Comparison of ENCODE assay signal across 8 cellular contexts in genomic region chr16:67183284-67183626, GRCh38. TPM values are rescaled to one million over a fixed set of nuclear protein-coding genes. Genes with fewer than 3 reads are reported as not detected.
DNase-seq lines count a peak whose midpoint lies in the region; ATAC-seq, FAIRE-seq and TF ChIP-seq lines count a peak whose summit lies in the region.

No MANE protein-coding gene starts in this region.

- H2BK120ac ChIP-seq in mesendoderm (ENCODE audit: low read depth, low read length), result no peak overlapping the region

- H3K27me3 ChIP-seq in heart right ventricle (peaks cover 0 to 3% (median 0%) of the 10 kb centered on the region in 7 donors), bronchial epithelial cell (ENCODE audit: control insufficient read depth, insufficient read depth, low read length) (no peaks in the 10 kb centered on the region), mesendoderm (ENCODE audit: insufficient read depth, low read length, poor library complexity) (no peaks in the 10 kb centered on the region)

- H3K23ac ChIP-seq in mesendoderm (ENCODE audit: low read length), result no peak overlapping the region

- ATAC-seq in heart right ventricle (no peak), left cardiac atrium (no peak), GM21717 (IDR thresholded peaks at IDR 0.05; ENCODE audit: unreplicated experiment) (no peak)
- ATAC-seq in activated CD8-positive, alpha-beta T cell treated with anti-CD3 and anti-CD28 coated beads for 36 hours, result no peak

- H3K18ac ChIP-seq in mesendoderm (ENCODE audit: low read length), result no peak overlapping the region

- H4K5ac ChIP-seq in mesendoderm (ENCODE audit: low read length), result no peak overlapping the region

- no peak for DNase-seq in heart right ventricle
- no peak for DNase-seq in left cardiac atrium
- no peak for DNase-seq in bronchial epithelial cell (ENCODE audit: low read depth)
- no peak for DNase-seq in mesendoderm
- DNase-seq in activated CD8-positive, alpha-beta T cell treated with anti-CD3 and anti-CD28 coated beads for 36 hours, result no peak
- DNase-seq in NOMO-1 treated with dmso at 0.1 percent for 144 hours (lab: John Stamatoyannopoulos, UW; ENCODE audit: unreplicated experiment), result no peak
- DNase-seq in NCI-H69 (lab: John Stamatoyannopoulos, UW), result no peak

- intact Hi-C loops in heart right ventricle (cut with DNase I), result loop anchor here in 7 of 10 donors (2.0 to 10.0 kb wide), 4 partner anchors 22 to 228 kb away; partner anchors contain the start of genes FHOD1 (in 1 of the 7) and SLC9A5 (in 1 of the 7)
- intact Hi-C loops in left cardiac atrium (cut with DNase I), result loop anchor here (10.0 kb wide), 2 partner anchors 208 to 288 kb away; no protein-coding TSS in a partner anchor
- intact Hi-C loops in activated CD8-positive, alpha-beta T cell treated with anti-CD3 and anti-CD28 coated beads for 36 hours (cut with micrococcal nuclease), result loop anchor here (10.0 kb wide), 1 partner anchor 208 kb away; no protein-coding TSS in a partner anchor

- H3K9ac ChIP-seq in mesendoderm (ENCODE audit: low read length), result peak overlapping the region; percentile 77

- peaks cover 12 to 55% (median 37%) of the 10 kb centered on the region in 9 donors for H3K4me1 ChIP-seq in heart right ventricle
- H3K4me1 ChIP-seq in mesendoderm (ENCODE audit: control insufficient read depth, low read depth, low read length), result peaks cover 3% of the 10 kb centered on the region

- H2AK5ac ChIP-seq in mesendoderm (ENCODE audit: low read length), result no peak overlapping the region

- no peak for FAIRE-seq in bronchial epithelial cell (lab: Jason Lieb, UNC)

- H3K4ac ChIP-seq in mesendoderm (ENCODE audit: low read depth, low read length), result no peak overlapping the region

- no peaks in the 10 kb centered on the region for H3K9me3 Mint-ChIP-seq in activated CD8-positive, alpha-beta T cell treated with anti-CD3 and anti-CD28 coated beads for 36 hours

- TF ChIP-seq CTCF in heart right ventricle (IDR thresholded peaks at IDR 0.05), result no peak
- no peak for TF ChIP-seq CTCF in bronchial epithelial cell (IDR thresholded peaks at IDR 0.05; ENCODE audit: insufficient read depth, low read length, severe bottlenecking)
- no peak for TF ChIP-seq CTCF in activated CD8-positive, alpha-beta T cell treated with anti-CD3 and anti-CD28 coated beads for 36 hours (IDR thresholded peaks at IDR 0.05)

- H3K36me3 ChIP-seq in heart right ventricle, result peaks cover 0 to 3% (median 0%) of the 10 kb centered on the region in 9 donors
- no peaks in the 10 kb centered on the region for H3K36me3 ChIP-seq in bronchial epithelial cell (ENCODE audit: control insufficient read depth, insufficient read depth, low read length)
- no peaks in the 10 kb centered on the region for H3K36me3 ChIP-seq in mesendoderm (ENCODE audit: control insufficient read depth, insufficient read depth, low read length)

- H4K8ac ChIP-seq in mesendoderm (ENCODE audit: low read depth, low read length), result no peak overlapping the region

- H3K4me2 ChIP-seq in mesendoderm (ENCODE audit: low read length), result peak overlapping the region; percentile 85

- H3K4me1 Mint-ChIP-seq in activated CD8-positive, alpha-beta T cell treated with anti-CD3 and anti-CD28 coated beads for 36 hours (ENCODE audit: low read depth), result peaks cover 20% of the 10 kb centered on the region

- peak overlapping the region in 9 of 10 donors; percentile 57 to 84 (median 73) for H3K4me3 ChIP-seq in heart right ventricle
- peak overlapping the region; percentile 78 for H3K4me3 ChIP-seq in bronchial epithelial cell (ENCODE audit: low read depth, low read length)
- H3K4me3 ChIP-seq in mesendoderm (ENCODE audit: low read length), result peak overlapping the region; percentile 62

- H3K36me3 Mint-ChIP-seq in activated CD8-positive, alpha-beta T cell treated with anti-CD3 and anti-CD28 coated beads for 36 hours (ENCODE audit: low read depth), result peaks cover 5% of the 10 kb centered on the region

- no peak overlapping the region for H3K27ac Mint-ChIP-seq in activated CD8-positive, alpha-beta T cell treated with anti-CD3 and anti-CD28 coated beads for 36 hours

- no peaks in the 10 kb centered on the region for H3K79me2 ChIP-seq in mesendoderm (ENCODE audit: control insufficient read depth, insufficient read depth, low read length)

- no peaks in the 10 kb centered on the region for H3K9me3 ChIP-seq in heart right ventricle

- no peak overlapping the region for H2BK15ac ChIP-seq in mesendoderm (replicated peaks; ENCODE audit: low read depth)

- no peak overlapping the region for H3K4me3 Mint-ChIP-seq in activated CD8-positive, alpha-beta T cell treated with anti-CD3 and anti-CD28 coated beads for 36 hours

- WGBS in heart right ventricle, 2 donors, result 9 to 10% methylated on average over 11 of the region's 11 CpGs
- WGBS in mesendoderm (ENCODE audit: extremely low coverage, insufficient coverage, low lambda C conversion rate), result no CpG with 5 or more reads among the region's 11 CpGs

- H3K27ac ChIP-seq in heart right ventricle (peak overlapping the region in 9 of 10 donors; percentile 94 to 99 (median 97)), mesendoderm (ENCODE audit: low read depth, low read length) (no peak overlapping the region)

- peaks cover 24% of the 10 kb centered on the region for H3K27me3 Mint-ChIP-seq in activated CD8-positive, alpha-beta T cell treated with anti-CD3 and anti-CD28 coated beads for 36 hours

- peak overlapping the region; percentile 85 for H3K56ac ChIP-seq in mesendoderm (ENCODE audit: low read length)

- POLR2A ChIA-PET in activated CD8-positive, alpha-beta T cell treated with anti-CD3 and anti-CD28 coated beads for 36 hours (lab: Charles Lee), result interaction anchor here (1.0 to 2.0 kb wide), 3 partner anchors 8 to 58 kb away, joined by 3 to 13 read pairs (median 4); no protein-coding TSS in a partner anchor

- peaks cover 4% of the 10 kb centered on the region for H3K79me1 ChIP-seq in mesendoderm (ENCODE audit: low read length)

- CTCF ChIA-PET in activated CD8-positive, alpha-beta T cell treated with anti-CD3 and anti-CD28 coated beads for 36 hours (lab: Charles Lee), result interaction anchor here (1.5 to 7.1 kb wide), 5 partner anchors 14 to 206 kb away, joined by 7 to 71 read pairs (median 10); partner anchors contain the start of gene NOL3

- no peak overlapping the region for H2BK5ac ChIP-seq in mesendoderm (ENCODE audit: low read length)

RNA-seq across cellular contexts. Expression of gene MATCAP1, which starts 0.5 kb away (rescaled TPM):
- total RNA-seq in heart right ventricle (10 to 100 TPM in 9 of 10 donors, 1 to 10 TPM in 1; 8.0 to 15.2 (median 12.1) TPM), left cardiac atrium (10 to 100 TPM; 16.8 to 18.1 TPM), bronchial epithelial cell (5.5 and 5.8 TPM in 2 replicates)
- polyA plus RNA-seq in heart right ventricle, result 10 to 100 TPM; 13.0 to 30.9 TPM
- polyA plus RNA-seq in mesendoderm (2013, experiment 1 of 2), result 9.7 TPM
- 8.2 TPM for polyA plus RNA-seq in mesendoderm (2013, experiment 2 of 2)
- total RNA-seq in activated CD8-positive, alpha-beta T cell treated with anti-CD3 and anti-CD28 coated beads for 36 hours, result 10 to 100 TPM; 49.5 to 49.9 TPM

RNA-seq across cellular contexts. Expression of gene EXOC3L1, which starts 6.7 kb away (rescaled TPM):
- total RNA-seq in heart right ventricle (1 to 10 TPM; 1.8 to 4.8 (median 3.0) TPM), left cardiac atrium (1 to 10 TPM; 1.9 to 2.0 TPM), bronchial epithelial cell (not detected in 2 replicates)
- 1 to 10 TPM; 7.7 to 8.8 TPM for polyA plus RNA-seq in heart right ventricle
- polyA plus RNA-seq in mesendoderm (2013, experiment 1 of 2), result 0.95 TPM
- polyA plus RNA-seq in mesendoderm (2013, experiment 2 of 2), result 0.94 TPM
- under 1 TPM in 1 of 2 experiments, not detected in 1; 0.23 TPM for total RNA-seq in activated CD8-positive, alpha-beta T cell treated with anti-CD3 and anti-CD28 coated beads for 36 hours

RNA-seq across cellular contexts. Expression of gene E2F4, which starts 8.7 kb away (rescaled TPM):
- total RNA-seq in heart right ventricle (10 to 100 TPM; 21.9 to 45.6 (median 28.6) TPM), left cardiac atrium (10 to 100 TPM; 34.9 to 46.2 TPM), bronchial epithelial cell (47.1 and 47.6 TPM in 2 replicates)
- polyA plus RNA-seq in heart right ventricle, result 10 to 100 TPM; 33.4 to 38.4 TPM
- 55.3 TPM for polyA plus RNA-seq in mesendoderm (2013, experiment 1 of 2)
- 56.0 TPM for polyA plus RNA-seq in mesendoderm (2013, experiment 2 of 2)
- total RNA-seq in activated CD8-positive, alpha-beta T cell treated with anti-CD3 and anti-CD28 coated beads for 36 hours, result 100 to 1,000 TPM; 104 to 105 TPM

RNA-seq across cellular contexts. Expression of gene NOL3, which starts 12.9 kb away (rescaled TPM):
- total RNA-seq in heart right ventricle, result 10 to 100 TPM; 71.8 to 92.2 (median 79.9) TPM
- polyA plus RNA-seq in heart right ventricle, result 100 to 1,000 TPM; 115 to 132 TPM
- 10 to 100 TPM; 58.6 to 80.5 TPM for total RNA-seq in left cardiac atrium
- total RNA-seq in bronchial epithelial cell, result 28.2 and 37.8 TPM in 2 replicates
- polyA plus RNA-seq in mesendoderm (2013, experiment 1 of 2), result 1.3 TPM
- polyA plus RNA-seq in mesendoderm (2013, experiment 2 of 2), result 1.1 TPM
- total RNA-seq in activated CD8-positive, alpha-beta T cell treated with anti-CD3 and anti-CD28 coated beads for 36 hours, result 10 to 100 TPM; 24.5 to 25.3 TPM

RNA-seq across cellular contexts. Expression of gene ELMO3, which starts 15.7 kb away (rescaled TPM):
- total RNA-seq in heart right ventricle (1 to 10 TPM in 1 of 10 donors, under 1 TPM in 9; 0.19 to 1.1 (median 0.42) TPM), left cardiac atrium (1 to 10 TPM; 1.0 to 1.6 TPM), bronchial epithelial cell (25.6 and 44.0 TPM in 2 replicates)
- 1 to 10 TPM; 1.3 to 1.9 TPM for polyA plus RNA-seq in heart right ventricle
- 2.1 TPM for polyA plus RNA-seq in mesendoderm (2013, experiment 1 of 2)
- 2.1 TPM for polyA plus RNA-seq in mesendoderm (2013, experiment 2 of 2)
- total RNA-seq in activated CD8-positive, alpha-beta T cell treated with anti-CD3 and anti-CD28 coated beads for 36 hours, result 1 to 10 TPM; 5.0 to 5.6 TPM
